In the genomic region with DNA sequence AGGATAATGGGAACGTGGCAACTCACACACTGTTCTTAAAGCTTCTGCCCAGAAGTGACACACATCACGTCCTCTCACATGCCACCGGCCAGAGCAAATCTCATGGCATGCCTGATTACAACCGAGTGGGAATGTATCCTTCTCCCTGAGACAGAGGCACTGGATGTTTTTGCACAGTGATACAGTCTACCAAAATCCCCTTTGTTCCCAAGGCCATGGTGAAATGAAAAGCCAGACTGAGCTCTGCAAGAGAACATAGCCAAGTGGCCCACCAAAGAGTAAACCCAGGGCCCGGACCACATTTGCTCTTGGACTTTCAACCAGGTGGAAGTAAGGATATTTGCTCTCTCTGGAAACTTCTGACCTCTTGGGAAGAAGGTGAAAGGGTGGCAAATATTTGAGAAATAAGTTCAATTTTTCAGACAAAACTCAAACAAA, we compare ENCODE assay signal across 1 cellular context.
A peak's percentile ranks its signal among the peaks of the same experiment; 100 is the strongest.
TF ChIP-seq lines count a peak whose summit lies in the region.

No MANE protein-coding gene starts in this region.

TF ChIP-seq in HepG2, 621 proteins besides CTCF, POLR2A, EP300 and RAD21 (continued from another document and continues in another):
- TF ChIP-seq, protein P1, sequence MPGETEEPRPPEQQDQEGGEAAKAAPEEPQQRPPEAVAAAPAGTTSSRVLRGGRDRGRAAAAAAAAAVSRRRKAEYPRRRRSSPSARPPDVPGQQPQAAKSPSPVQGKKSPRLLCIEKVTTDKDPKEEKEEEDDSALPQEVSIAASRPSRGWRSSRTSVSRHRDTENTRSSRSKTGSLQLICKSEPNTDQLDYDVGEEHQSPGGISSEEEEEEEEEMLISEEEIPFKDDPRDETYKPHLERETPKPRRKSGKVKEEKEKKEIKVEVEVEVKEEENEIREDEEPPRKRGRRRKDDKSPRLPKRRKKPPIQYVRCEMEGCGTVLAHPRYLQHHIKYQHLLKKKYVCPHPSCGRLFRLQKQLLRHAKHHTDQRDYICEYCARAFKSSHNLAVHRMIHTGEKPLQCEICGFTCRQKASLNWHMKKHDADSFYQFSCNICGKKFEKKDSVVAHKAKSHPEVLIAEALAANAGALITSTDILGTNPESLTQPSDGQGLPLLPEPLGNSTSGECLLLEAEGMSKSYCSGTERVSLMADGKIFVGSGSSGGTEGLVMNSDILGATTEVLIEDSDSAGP (CRISPR knock-in tag; IDR thresholded peaks at IDR 0.05; ENCODE audit: borderline replicate concordance) = no peak
- TF ChIP-seq, protein P2, sequence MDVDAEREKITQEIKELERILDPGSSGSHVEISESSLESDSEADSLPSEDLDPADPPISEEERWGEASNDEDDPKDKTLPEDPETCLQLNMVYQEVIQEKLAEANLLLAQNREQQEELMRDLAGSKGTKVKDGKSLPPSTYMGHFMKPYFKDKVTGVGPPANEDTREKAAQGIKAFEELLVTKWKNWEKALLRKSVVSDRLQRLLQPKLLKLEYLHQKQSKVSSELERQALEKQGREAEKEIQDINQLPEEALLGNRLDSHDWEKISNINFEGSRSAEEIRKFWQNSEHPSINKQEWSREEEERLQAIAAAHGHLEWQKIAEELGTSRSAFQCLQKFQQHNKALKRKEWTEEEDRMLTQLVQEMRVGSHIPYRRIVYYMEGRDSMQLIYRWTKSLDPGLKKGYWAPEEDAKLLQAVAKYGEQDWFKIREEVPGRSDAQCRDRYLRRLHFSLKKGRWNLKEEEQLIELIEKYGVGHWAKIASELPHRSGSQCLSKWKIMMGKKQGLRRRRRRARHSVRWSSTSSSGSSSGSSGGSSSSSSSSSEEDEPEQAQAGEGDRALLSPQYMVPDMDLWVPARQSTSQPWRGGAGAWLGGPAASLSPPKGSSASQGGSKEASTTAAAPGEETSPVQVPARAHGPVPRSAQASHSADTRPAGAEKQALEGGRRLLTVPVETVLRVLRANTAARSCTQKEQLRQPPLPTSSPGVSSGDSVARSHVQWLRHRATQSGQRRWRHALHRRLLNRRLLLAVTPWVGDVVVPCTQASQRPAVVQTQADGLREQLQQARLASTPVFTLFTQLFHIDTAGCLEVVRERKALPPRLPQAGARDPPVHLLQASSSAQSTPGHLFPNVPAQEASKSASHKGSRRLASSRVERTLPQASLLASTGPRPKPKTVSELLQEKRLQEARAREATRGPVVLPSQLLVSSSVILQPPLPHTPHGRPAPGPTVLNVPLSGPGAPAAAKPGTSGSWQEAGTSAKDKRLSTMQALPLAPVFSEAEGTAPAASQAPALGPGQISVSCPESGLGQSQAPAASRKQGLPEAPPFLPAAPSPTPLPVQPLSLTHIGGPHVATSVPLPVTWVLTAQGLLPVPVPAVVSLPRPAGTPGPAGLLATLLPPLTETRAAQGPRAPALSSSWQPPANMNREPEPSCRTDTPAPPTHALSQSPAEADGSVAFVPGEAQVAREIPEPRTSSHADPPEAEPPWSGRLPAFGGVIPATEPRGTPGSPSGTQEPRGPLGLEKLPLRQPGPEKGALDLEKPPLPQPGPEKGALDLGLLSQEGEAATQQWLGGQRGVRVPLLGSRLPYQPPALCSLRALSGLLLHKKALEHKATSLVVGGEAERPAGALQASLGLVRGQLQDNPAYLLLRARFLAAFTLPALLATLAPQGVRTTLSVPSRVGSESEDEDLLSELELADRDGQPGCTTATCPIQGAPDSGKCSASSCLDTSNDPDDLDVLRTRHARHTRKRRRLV (CRISPR knock-in tag; IDR thresholded peaks at IDR 0.05) = no peak
- TF ChIP-seq NFE2 (CRISPR knock-in tag; IDR thresholded peaks at IDR 0.05) (no peak), ZNF253 (CRISPR knock-in tag; IDR thresholded peaks at IDR 0.05; ENCODE audit: borderline replicate concordance) (no peak), ZNF792 (CRISPR knock-in tag; IDR thresholded peaks at IDR 0.05) (peak; percentile 44; the same call in 1 of the 2 replicates), SCMH1 (CRISPR knock-in tag; IDR thresholded peaks at IDR 0.05; ENCODE audit: borderline replicate concordance) (no peak), PPARG (CRISPR knock-in tag; conservative IDR thresholded peaks at IDR 0.05) (peak; percentile 96), ZNF441 (CRISPR knock-in tag; IDR thresholded peaks at IDR 0.05; ENCODE audit: borderline replicate concordance) (0 out of 2 replicates have a peak, but pooled peaks have one; percentile 57), NR2F1 (CRISPR knock-in tag; IDR thresholded peaks at IDR 0.05) (peak; percentile 72 to 90; a peak in 3 of 4 replicates), U2AF1 (optimal IDR thresholded peaks at IDR 0.05; ENCODE audit: low read depth, low read length) (no peak), ZNF605 (CRISPR knock-in tag; IDR thresholded peaks at IDR 0.05) (peak; percentile 69), ONECUT2 (CRISPR knock-in tag; IDR thresholded peaks at IDR 0.05) (0 out of 2 replicates have a peak, but pooled peaks have one; percentile 35), ZNF34 (CRISPR knock-in tag; IDR thresholded peaks at IDR 0.05; ENCODE audit: borderline replicate concordance) (no peak), ZBTB7B (CRISPR knock-in tag; IDR thresholded peaks at IDR 0.05) (peak; percentile 92), RBAK (CRISPR knock-in tag; IDR thresholded peaks at IDR 0.05) (no peak), NCOA2 (CRISPR knock-in tag; IDR thresholded peaks at IDR 0.05) (peak; percentile 89)
- TF ChIP-seq, protein P3, sequence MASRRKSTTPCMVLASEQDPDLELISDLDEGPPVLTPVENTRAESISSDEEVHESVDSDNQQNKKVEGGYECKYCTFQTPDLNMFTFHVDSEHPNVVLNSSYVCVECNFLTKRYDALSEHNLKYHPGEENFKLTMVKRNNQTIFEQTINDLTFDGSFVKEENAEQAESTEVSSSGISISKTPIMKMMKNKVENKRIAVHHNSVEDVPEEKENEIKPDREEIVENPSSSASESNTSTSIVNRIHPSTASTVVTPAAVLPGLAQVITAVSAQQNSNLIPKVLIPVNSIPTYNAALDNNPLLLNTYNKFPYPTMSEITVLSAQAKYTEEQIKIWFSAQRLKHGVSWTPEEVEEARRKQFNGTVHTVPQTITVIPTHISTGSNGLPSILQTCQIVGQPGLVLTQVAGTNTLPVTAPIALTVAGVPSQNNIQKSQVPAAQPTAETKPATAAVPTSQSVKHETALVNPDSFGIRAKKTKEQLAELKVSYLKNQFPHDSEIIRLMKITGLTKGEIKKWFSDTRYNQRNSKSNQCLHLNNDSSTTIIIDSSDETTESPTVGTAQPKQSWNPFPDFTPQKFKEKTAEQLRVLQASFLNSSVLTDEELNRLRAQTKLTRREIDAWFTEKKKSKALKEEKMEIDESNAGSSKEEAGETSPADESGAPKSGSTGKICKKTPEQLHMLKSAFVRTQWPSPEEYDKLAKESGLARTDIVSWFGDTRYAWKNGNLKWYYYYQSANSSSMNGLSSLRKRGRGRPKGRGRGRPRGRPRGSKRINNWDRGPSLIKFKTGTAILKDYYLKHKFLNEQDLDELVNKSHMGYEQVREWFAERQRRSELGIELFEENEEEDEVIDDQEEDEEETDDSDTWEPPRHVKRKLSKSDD (CRISPR knock-in tag; IDR thresholded peaks at IDR 0.05; ENCODE audit: low read depth) = no peak
- TF ChIP-seq, protein P4, sequence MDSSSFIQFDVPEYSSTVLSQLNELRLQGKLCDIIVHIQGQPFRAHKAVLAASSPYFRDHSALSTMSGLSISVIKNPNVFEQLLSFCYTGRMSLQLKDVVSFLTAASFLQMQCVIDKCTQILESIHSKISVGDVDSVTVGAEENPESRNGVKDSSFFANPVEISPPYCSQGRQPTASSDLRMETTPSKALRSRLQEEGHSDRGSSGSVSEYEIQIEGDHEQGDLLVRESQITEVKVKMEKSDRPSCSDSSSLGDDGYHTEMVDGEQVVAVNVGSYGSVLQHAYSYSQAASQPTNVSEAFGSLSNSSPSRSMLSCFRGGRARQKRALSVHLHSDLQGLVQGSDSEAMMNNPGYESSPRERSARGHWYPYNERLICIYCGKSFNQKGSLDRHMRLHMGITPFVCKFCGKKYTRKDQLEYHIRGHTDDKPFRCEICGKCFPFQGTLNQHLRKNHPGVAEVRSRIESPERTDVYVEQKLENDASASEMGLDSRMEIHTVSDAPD (CRISPR knock-in tag; IDR thresholded peaks at IDR 0.05) = peak; percentile 97
- TF ChIP-seq, protein P5, sequence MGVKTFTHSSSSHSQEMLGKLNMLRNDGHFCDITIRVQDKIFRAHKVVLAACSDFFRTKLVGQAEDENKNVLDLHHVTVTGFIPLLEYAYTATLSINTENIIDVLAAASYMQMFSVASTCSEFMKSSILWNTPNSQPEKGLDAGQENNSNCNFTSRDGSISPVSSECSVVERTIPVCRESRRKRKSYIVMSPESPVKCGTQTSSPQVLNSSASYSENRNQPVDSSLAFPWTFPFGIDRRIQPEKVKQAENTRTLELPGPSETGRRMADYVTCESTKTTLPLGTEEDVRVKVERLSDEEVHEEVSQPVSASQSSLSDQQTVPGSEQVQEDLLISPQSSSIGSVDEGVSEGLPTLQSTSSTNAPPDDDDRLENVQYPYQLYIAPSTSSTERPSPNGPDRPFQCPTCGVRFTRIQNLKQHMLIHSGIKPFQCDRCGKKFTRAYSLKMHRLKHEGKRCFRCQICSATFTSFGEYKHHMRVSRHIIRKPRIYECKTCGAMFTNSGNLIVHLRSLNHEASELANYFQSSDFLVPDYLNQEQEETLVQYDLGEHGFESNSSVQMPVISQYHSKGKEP (CRISPR knock-in tag; IDR thresholded peaks at IDR 0.05) = no peak
- TF ChIP-seq, protein P6, sequence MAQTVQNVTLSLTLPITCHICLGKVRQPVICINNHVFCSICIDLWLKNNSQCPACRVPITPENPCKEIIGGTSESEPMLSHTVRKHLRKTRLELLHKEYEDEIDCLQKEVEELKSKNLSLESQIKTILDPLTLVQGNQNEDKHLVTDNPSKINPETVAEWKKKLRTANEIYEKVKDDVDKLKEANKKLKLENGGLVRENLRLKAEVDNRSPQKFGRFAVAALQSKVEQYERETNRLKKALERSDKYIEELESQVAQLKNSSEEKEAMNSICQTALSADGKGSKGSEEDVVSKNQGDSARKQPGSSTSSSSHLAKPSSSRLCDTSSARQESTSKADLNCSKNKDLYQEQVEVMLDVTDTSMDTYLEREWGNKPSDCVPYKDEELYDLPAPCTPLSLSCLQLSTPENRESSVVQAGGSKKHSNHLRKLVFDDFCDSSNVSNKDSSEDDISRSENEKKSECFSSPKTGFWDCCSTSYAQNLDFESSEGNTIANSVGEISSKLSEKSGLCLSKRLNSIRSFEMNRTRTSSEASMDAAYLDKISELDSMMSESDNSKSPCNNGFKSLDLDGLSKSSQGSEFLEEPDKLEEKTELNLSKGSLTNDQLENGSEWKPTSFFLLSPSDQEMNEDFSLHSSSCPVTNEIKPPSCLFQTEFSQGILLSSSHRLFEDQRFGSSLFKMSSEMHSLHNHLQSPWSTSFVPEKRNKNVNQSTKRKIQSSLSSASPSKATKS (CRISPR knock-in tag; IDR thresholded peaks at IDR 0.05) = no peak
- TF ChIP-seq, protein P7, sequence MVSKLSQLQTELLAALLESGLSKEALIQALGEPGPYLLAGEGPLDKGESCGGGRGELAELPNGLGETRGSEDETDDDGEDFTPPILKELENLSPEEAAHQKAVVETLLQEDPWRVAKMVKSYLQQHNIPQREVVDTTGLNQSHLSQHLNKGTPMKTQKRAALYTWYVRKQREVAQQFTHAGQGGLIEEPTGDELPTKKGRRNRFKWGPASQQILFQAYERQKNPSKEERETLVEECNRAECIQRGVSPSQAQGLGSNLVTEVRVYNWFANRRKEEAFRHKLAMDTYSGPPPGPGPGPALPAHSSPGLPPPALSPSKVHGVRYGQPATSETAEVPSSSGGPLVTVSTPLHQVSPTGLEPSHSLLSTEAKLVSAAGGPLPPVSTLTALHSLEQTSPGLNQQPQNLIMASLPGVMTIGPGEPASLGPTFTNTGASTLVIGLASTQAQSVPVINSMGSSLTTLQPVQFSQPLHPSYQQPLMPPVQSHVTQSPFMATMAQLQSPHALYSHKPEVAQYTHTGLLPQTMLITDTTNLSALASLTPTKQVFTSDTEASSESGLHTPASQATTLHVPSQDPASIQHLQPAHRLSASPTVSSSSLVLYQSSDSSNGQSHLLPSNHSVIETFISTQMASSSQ (IDR thresholded peaks at IDR 0.05; ENCODE audit: low read depth) = no peak
- TF ChIP-seq, protein P7 (CRISPR knock-in tag; IDR thresholded peaks at IDR 0.05; ENCODE audit: borderline replicate concordance) = peak; percentile 58; the same call in 1 of the 2 replicates
- TF ChIP-seq, protein P8, sequence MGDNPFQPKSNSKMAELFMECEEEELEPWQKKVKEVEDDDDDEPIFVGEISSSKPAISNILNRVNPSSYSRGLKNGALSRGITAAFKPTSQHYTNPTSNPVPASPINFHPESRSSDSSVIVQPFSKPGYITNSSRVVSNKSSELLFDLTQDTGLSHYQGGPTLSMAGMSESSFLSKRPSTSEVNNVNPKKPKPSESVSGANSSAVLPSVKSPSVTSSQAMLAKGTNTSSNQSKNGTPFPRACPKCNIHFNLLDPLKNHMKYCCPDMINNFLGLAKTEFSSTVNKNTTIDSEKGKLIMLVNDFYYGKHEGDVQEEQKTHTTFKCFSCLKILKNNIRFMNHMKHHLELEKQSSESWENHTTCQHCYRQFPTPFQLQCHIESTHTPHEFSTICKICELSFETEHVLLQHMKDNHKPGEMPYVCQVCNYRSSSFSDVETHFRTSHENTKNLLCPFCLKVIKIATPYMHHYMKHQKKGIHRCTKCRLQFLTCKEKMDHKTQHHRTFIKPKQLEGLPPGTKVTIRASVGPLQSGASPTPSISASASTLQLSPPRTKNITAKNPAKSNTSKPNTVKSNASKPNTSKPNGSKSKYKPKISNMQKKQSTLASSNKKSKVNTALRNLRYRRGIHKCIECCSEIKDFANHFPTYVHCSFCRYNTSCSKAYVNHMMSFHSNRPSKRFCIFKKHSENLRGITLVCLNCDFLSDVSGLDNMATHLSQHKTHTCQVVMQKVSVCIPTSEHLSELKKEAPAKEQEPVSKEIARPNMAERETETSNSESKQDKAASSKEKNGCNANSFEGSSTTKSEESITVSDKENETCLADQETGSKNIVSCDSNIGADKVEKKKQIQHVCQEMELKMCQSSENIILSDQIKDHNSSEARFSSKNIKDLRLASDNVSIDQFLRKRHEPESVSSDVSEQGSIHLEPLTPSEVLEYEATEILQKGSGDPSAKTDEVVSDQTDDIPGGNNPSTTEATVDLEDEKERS (CRISPR knock-in tag; IDR thresholded peaks at IDR 0.05) = no peak
- TF ChIP-seq, protein P9, sequence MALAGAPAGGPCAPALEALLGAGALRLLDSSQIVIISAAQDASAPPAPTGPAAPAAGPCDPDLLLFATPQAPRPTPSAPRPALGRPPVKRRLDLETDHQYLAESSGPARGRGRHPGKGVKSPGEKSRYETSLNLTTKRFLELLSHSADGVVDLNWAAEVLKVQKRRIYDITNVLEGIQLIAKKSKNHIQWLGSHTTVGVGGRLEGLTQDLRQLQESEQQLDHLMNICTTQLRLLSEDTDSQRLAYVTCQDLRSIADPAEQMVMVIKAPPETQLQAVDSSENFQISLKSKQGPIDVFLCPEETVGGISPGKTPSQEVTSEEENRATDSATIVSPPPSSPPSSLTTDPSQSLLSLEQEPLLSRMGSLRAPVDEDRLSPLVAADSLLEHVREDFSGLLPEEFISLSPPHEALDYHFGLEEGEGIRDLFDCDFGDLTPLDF (CRISPR knock-in tag; IDR thresholded peaks at IDR 0.05) = no peak
